In the genomic region with DNA sequence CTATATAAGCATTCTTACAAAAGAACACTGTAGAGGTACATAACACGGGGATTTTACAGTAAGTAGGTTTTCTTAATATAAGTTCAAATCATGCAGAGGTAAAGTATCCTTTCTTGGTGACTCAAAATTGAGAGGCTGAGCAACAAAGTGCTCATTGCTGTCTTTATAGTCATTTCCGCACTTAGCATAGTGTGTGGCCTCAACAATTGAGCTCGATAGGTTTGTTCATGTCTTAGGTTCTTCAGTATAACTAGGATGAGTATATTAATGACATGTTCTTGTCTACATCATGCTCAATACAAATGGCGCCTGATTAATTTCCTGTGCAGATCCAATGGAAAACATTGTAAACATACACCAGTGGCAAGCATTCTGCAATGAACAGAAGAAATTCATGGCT, we compare ENCODE assay signal across 8 cellular contexts. TPM values are rescaled to one million over a fixed set of nuclear protein-coding genes. Genes with fewer than 3 reads are reported as not detected.
DNase-seq lines count a peak whose midpoint lies in the region; ATAC-seq and TF ChIP-seq lines count a peak whose summit lies in the region.

No MANE protein-coding gene starts in this region.

- peak overlapping the region; percentile 74 for H3K4me2 ChIP-seq in OCI-LY1 (ENCODE audit: low read length)
- H3K4me2 ChIP-seq in neural progenitor cell, result peak overlapping the region; percentile 82

- H3K4me1 ChIP-seq in OCI-LY1 (ENCODE audit: insufficient read depth, low read length, severe bottlenecking) (peaks cover 17% of the 10 kb centered on the region), neural progenitor cell (peaks cover 53% of the 10 kb centered on the region)
- peaks cover 13% of the 10 kb centered on the region for H3K4me1 ChIP-seq in effector memory CD4-positive, alpha-beta T cell (ENCODE audit: control insufficient read depth, insufficient read depth, low read length, poor library complexity, severe bottlenecking)

- H3F3A ChIP-seq in OCI-LY1 (ENCODE audit: insufficient read depth, low read length) (no peaks in the 10 kb centered on the region), neural progenitor cell (ENCODE audit: low read depth) (peaks cover 42% of the 10 kb centered on the region)

- H3K27ac ChIP-seq in OCI-LY1 (ENCODE audit: low read depth, low read length, poor library complexity, severe bottlenecking), result no peak overlapping the region
- H3K27ac ChIP-seq in effector memory CD4-positive, alpha-beta T cell (ENCODE audit: insufficient read depth, low read length, poor library complexity, severe bottlenecking), result no peak overlapping the region
- H3K27ac ChIP-seq in neural progenitor cell, result no peak overlapping the region

- H3K4me3 Mint-ChIP-seq in neural progenitor cell, result peak overlapping the region; percentile 95

- H3K79me2 ChIP-seq in OCI-LY1 (ENCODE audit: insufficient read depth, low read length) (no peaks in the 10 kb centered on the region), neural progenitor cell (ENCODE audit: low read depth) (peaks cover 58% of the 10 kb centered on the region)

- H3K27me3 ChIP-seq in OCI-LY1 (ENCODE audit: insufficient read depth, low read length) (no peaks in the 10 kb centered on the region; the same call in 1 of the 2 replicates), neural progenitor cell (no peaks in the 10 kb centered on the region)
- no peaks in the 10 kb centered on the region for H3K27me3 ChIP-seq in effector memory CD4-positive, alpha-beta T cell (replicated peaks; ENCODE audit: control insufficient read depth, insufficient read depth, low read length, poor library complexity, severe bottlenecking)

- H3K36me3 ChIP-seq in OCI-LY1 (ENCODE audit: insufficient read depth, low read length) (no peaks in the 10 kb centered on the region; the same call in 1 of the 2 replicates), neural progenitor cell (no peaks in the 10 kb centered on the region)
- H3K36me3 ChIP-seq in effector memory CD4-positive, alpha-beta T cell (ENCODE audit: control insufficient read depth, insufficient read depth, low read length), result no peaks in the 10 kb centered on the region

- H4K20me1 ChIP-seq in OCI-LY1 (ENCODE audit: insufficient read depth, low read length), result 0 out of 2 replicates have a peak, but pooled peaks cover 1% of the 10 kb centered on the region
- H4K20me1 ChIP-seq in neural progenitor cell (ENCODE audit: low read depth), result peaks cover 46% of the 10 kb centered on the region

- H3K9me3 ChIP-seq in OCI-LY1 (ENCODE audit: low read length), result no peaks in the 10 kb centered on the region
- no peaks in the 10 kb centered on the region for H3K9me3 ChIP-seq in effector memory CD4-positive, alpha-beta T cell (ENCODE audit: control insufficient read depth, low read length)
- no peaks in the 10 kb centered on the region for H3K9me3 ChIP-seq in neural progenitor cell (ENCODE audit: low read depth)

- H3K9me3 Mint-ChIP-seq in neural progenitor cell, result no peaks in the 10 kb centered on the region

- H3K4me1 Mint-ChIP-seq in neural progenitor cell, result peaks cover 57% of the 10 kb centered on the region

- peaks cover 5% of the 10 kb centered on the region for H3K27me3 Mint-ChIP-seq in neural progenitor cell (ENCODE audit: insufficient read depth, low read depth)

- TF ChIP-seq CTCF in OCI-LY1 (IDR thresholded peaks at IDR 0.05; ENCODE audit: low read length) (no peak), neural progenitor cell (IDR thresholded peaks at IDR 0.05) (no peak)

- DNase-seq in DMS79 treated with DMSO at 0.1 percent for 48 hours (lab: John Stamatoyannopoulos, UW) (peak; percentile 8), DMS79 (lab: John Stamatoyannopoulos, UW) (no peak), neural progenitor cell (ENCODE audit: low spot score) (no peak), OCI-M2 (lab: John Stamatoyannopoulos, UW; ENCODE audit: unreplicated experiment) (no peak)
- DNase-seq in effector memory CD4-positive, alpha-beta T cell, result no peak

- ATAC-seq in HG03469 (IDR thresholded peaks at IDR 0.05; ENCODE audit: unreplicated experiment) (no peak), HG02840 (IDR thresholded peaks at IDR 0.05; ENCODE audit: low FRiP score, unreplicated experiment) (no peak)

- H3K9me2 ChIP-seq in OCI-LY1 (ENCODE audit: low read depth, low read length), result no peaks in the 10 kb centered on the region

- H3K36me3 Mint-ChIP-seq in neural progenitor cell, result peaks cover 3% of the 10 kb centered on the region

- H3K9ac ChIP-seq in OCI-LY1 (ENCODE audit: low read length) (peak overlapping the region; percentile 71; the same call in 1 of the 2 replicates), neural progenitor cell (no peak overlapping the region)

- H2AFZ ChIP-seq in OCI-LY1 (ENCODE audit: low read length), result no peak overlapping the region
- no peak overlapping the region for H2AFZ ChIP-seq in neural progenitor cell (replicated peaks)

- H3K27ac Mint-ChIP-seq in neural progenitor cell, result peak overlapping the region; percentile 85

- H3K4me3 ChIP-seq in OCI-LY1 (ENCODE audit: low read depth, low read length, poor library complexity, severe bottlenecking), result peak overlapping the region; percentile 82
- peak overlapping the region; percentile 92 for H3K4me3 ChIP-seq in effector memory CD4-positive, alpha-beta T cell (ENCODE audit: insufficient read depth, low read depth, low read length, poor library complexity, severe bottlenecking)
- peak overlapping the region; percentile 87 for H3K4me3 ChIP-seq in neural progenitor cell

RNA-seq across cellular contexts. Expression of a gene that starts 1.4 kb away (rescaled TPM):
- 18.3 and 18.4 TPM in 2 replicates for total RNA-seq in neural progenitor cell (ENCODE audit: low replicate concordance)
